Comparison of ENCODE assay signal across 1 cellular context in the genomic region with DNA sequence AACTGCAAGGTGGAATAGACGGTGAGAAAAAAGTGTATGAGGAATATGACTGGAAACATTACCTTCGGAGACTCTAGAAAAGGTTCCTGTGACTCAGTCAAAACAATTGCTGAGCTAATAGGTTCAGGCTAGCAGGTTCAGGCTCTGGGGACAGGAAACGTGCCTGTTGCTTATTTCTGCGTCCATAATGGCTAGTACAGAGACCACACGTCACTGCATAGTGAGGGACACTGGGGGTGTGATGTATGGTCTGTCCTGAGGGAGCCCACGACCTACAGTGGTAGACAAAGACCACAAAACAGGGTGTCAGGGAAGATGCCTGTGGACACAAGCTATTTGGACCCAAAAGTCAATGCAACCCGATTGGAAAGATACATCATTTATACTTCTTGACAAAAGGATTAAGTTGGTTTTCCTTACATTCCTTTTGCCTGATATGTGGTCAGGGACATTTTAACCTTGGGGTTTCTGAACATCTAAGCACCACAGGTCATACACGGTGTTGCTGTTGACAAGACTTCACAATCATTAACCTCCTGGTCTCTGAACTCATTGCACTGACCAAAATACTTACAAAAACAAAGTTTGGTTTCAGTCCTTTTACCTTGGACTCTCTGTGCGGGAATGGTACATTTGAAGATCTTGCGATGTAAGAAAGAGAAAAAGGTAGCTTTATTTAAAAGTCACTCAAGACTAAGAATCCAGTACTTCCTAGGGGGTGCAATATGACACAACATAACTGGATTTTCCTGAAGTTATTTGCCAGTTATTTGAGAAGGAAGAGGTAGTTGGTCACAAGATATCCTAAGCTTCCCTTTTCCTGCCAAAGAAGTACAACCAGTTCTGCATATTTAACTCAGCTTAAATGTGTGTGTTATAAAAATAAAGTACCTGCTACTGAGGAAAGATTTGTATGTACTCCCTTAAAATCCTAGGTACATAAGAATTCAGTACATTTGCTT.
TF ChIP-seq lines count a peak whose summit lies in the region.

No MANE protein-coding gene starts in this region.

TF ChIP-seq in WTC11, 78 proteins besides CTCF, POLR2A, EP300 and RAD21:
- TF ChIP-seq GABPB1 (CRISPR knock-in tag; IDR thresholded peaks at IDR 0.05) (peak; percentile 48; the same call in 1 of the 2 replicates), ZNF232 (CRISPR knock-in tag; IDR thresholded peaks at IDR 0.05) (no peak)
